8 cellular contexts compared by ENCODE assay signal in the genomic region with DNA sequence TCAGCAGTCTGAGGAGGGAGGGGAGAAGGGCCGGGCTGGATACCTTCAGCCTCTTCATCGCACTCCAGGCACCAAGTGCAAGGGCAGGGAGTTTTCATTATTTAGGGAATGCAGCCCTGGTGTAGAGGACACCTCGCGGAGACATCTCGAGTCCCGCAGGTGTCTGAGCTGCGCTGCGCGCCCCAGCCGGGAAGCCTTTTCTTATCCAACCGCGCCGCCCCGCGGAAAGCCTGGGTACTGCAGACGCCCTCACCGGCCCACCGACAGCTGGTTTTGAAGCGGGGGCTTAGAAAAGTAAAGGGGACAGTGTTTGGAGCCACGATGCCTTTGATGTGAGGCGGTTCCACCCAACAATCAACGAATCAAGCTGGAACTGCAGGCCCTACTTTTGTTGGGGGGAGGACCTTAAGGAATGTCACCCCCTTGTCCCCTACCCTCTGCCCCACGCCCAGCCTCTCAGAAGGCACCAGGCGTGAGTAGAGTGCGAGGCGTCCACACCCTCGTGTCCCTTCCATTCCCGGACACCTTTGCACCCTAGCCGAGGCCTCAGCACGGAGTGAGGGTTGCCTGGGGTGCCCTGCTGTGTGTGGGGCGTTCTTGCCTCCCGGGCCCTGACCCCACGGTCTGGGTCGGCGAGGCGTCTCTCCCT. TPM values are rescaled to one million over a fixed set of nuclear protein-coding genes. Genes with fewer than 3 reads are reported as not detected.
DNase-seq lines count a peak whose midpoint lies in the region; ATAC-seq and TF ChIP-seq lines count a peak whose summit lies in the region.

No MANE protein-coding gene starts in this region.

- H3K27me3 ChIP-seq in right cardiac atrium (ENCODE audit: control insufficient read depth, insufficient read depth) (no peaks in the 10 kb centered on the region), gastrocnemius medialis (peaks cover 76 to 93% (median 81%) of the 10 kb centered on the region in 3 donors)

- TF ChIP-seq CTCF in GM12875 (IDR thresholded peaks at IDR 0.05; ENCODE audit: borderline replicate concordance, insufficient read depth, low read depth, low read length), result peak; percentile 95
- peak; percentile 83 to 97 (median 92) for TF ChIP-seq CTCF in gastrocnemius medialis (IDR thresholded peaks at IDR 0.05 in 4 of 5, conservative IDR thresholded peaks at IDR 0.05 in 1 of 5)

- ATAC-seq in right cardiac atrium (peak; percentile 47 to 80), gastrocnemius medialis (peak in 1 of 2 donors; percentile 56), GM19023 (IDR thresholded peaks at IDR 0.05; ENCODE audit: unreplicated experiment) (no peak), GM18870 (IDR thresholded peaks at IDR 0.05; ENCODE audit: unreplicated experiment) (no peak)

- DNase-seq in Jurkat, Clone E6-1 (ENCODE audit: low read depth, low spot score), result peak; percentile 46
- DNase-seq in T-helper 1 cell, result peak; percentile 42 to 77 (median 56)
- DNase-seq in amniotic epithelial cell (ENCODE audit: low read depth), result peak; percentile 19
- DNase-seq in right cardiac atrium, result peak; percentile 61 to 86 (median 83)
- peak; percentile 20 to 32 for DNase-seq in gastrocnemius medialis

- 3% methylated on average over 36 of the region's 36 CpGs for WGBS in right cardiac atrium

- H3K9me3 ChIP-seq in right cardiac atrium (ENCODE audit: control insufficient read depth, low read length), result no peaks in the 10 kb centered on the region
- no peaks in the 10 kb centered on the region for H3K9me3 ChIP-seq in gastrocnemius medialis

- H3K4me1 ChIP-seq in right cardiac atrium (ENCODE audit: control insufficient read depth, insufficient read depth, low read length) (no peaks in the 10 kb centered on the region), gastrocnemius medialis (peaks cover 13 to 18% of the 10 kb centered on the region in 2 donors)

- no peak overlapping the region for H3K27ac ChIP-seq in right cardiac atrium (ENCODE audit: low read length)
- H3K27ac ChIP-seq in gastrocnemius medialis, result no peak overlapping the region

- intact Hi-C loops in right cardiac atrium (cut with DNase I), result loop anchor here (2.0 to 10.0 kb wide), 6 partner anchors 268 to 670 kb away; no protein-coding TSS in a partner anchor
- intact Hi-C loops in gastrocnemius medialis (cut with DNase I; ENCODE audit: low total_unique reads), result loop anchor here (1.0 to 10.0 kb wide), 4 partner anchors 271 to 668 kb away; a partner anchor contains a TSS

- in situ Hi-C loops in gastrocnemius medialis (cut with MboI; ENCODE audit: low sequenced_read_pairs in 4 of 4), result loop anchor here (10.0 kb wide), 4 partner anchors 270 to 670 kb away; no protein-coding TSS in a partner anchor

- no peaks in the 10 kb centered on the region for H3K36me3 ChIP-seq in gastrocnemius medialis

- TF ChIP-seq POLR2A in gastrocnemius medialis (IDR thresholded peaks at IDR 0.05), result no peak

- H3K4me3 ChIP-seq in GM12875 (ENCODE audit: low read depth, low read length), result peak overlapping the region; percentile 56
- H3K4me3 ChIP-seq in Jurkat, Clone E6-1 (ENCODE audit: low read length), result no peak overlapping the region
- H3K4me3 ChIP-seq in right cardiac atrium (ENCODE audit: low read length), result no peak overlapping the region
- peak overlapping the region in 3 of 4 donors; percentile 27 to 51 (median 40) for H3K4me3 ChIP-seq in gastrocnemius medialis

RNA-seq across cellular contexts. Expression of a gene that starts 8.6 kb away (rescaled TPM):
- polyA plus RNA-seq in Jurkat, Clone E6-1 (2012; ENCODE audit: insufficient read depth, insufficient read length), result 0.61 TPM
- total RNA-seq in right cardiac atrium (not detected), gastrocnemius medialis (not detected)
- polyA plus RNA-seq in right cardiac atrium, result not detected

Comparison
In these comparisons a context has a peak if more than half of its experiments do, and no peak if none do; other contexts are left out.
1. H3K4me3 ChIP-seq: peak in GM12875 (single experiment) and gastrocnemius medialis (3 of 4); none in Jurkat, Clone E6-1 (single experiment) and right cardiac atrium (single experiment).
2. DNase-seq: peak in every context shown above with its lines; median percentile 83 in right cardiac atrium; 56 in T-helper 1 cell; 46 in Jurkat, Clone E6-1; 26 in gastrocnemius medialis; 19 in amniotic epithelial cell.
3. ATAC-seq: peak in right cardiac atrium (2 of 2); none in GM19023 (single experiment) and GM18870 (single experiment).